ENCODE assay signal across 21 cellular contexts in genomic region chr3:32630266-32630665, GRCh38. TPM values are rescaled to one million over a fixed set of nuclear protein-coding genes. Genes with fewer than 3 reads are reported as not detected.
DNase-seq lines count a peak whose midpoint lies in the region; ATAC-seq, FAIRE-seq and TF ChIP-seq lines count a peak whose summit lies in the region.
"Had no signal": no experiment of that assay in that cellular context is flagged by ENCODE, and none has a peak within 500 bp of the region (broad histone marks: within the 10 kb centered on the region; RNA-seq: fewer than 3 reads in every experiment).

No MANE protein-coding gene starts in this region.

- H3K9me3 Mint-ChIP-seq in naive thymus-derived CD4-positive, alpha-beta T cell, result peaks cover 0 to 2% (median 0%) of the 10 kb centered on the region in 11 donors
- H3K9me3 Mint-ChIP-seq: CD4-positive, alpha-beta T cell; central memory CD8-positive, alpha-beta T cell had no signal

- TF ChIP-seq EP300 in A549 (IDR thresholded peaks at IDR 0.05) (no peak), suprapubic skin (IDR thresholded peaks at IDR 0.05) (no peak)

- H3K27ac Mint-ChIP-seq in naive thymus-derived CD4-positive, alpha-beta T cell, result no peak overlapping the region
- H3K27ac Mint-ChIP-seq: CD4-positive, alpha-beta T cell; nephron; T-helper 17 cell had no signal

- no peaks in the 10 kb centered on the region for H4K20me1 ChIP-seq in mammary epithelial cell (ENCODE audit: insufficient read depth, low read length)

- H2AFZ ChIP-seq in mammary epithelial cell (ENCODE audit: low read depth, low read length), result no peak overlapping the region

- H3K4me3 Mint-ChIP-seq in naive thymus-derived CD4-positive, alpha-beta T cell, result no peak overlapping the region
- H3K4me3 Mint-ChIP-seq: CD4-positive, alpha-beta T cell; central memory CD8-positive, alpha-beta T cell; nephron; T-helper 17 cell had no signal

- ATAC-seq in A549 (peak; percentile 77 to 80; a peak in 5 of 6 replicates), GM19455 (IDR thresholded peaks at IDR 0.05; ENCODE audit: unreplicated experiment) (no peak)
- ATAC-seq in naive thymus-derived CD4-positive, alpha-beta T cell, result no peak
- ATAC-seq: T-helper 17 cell had no signal

- dilution Hi-C loops in mammary epithelial cell (cut with HindIII; ENCODE audit: low sequenced_read_pairs), result no loop called here

- BruUV-seq in mammary epithelial cell (replicated peaks; lab: Mats Ljungman, UMichigan), result no TSS peak

- WGBS in A549 (ENCODE audit: missing lambda C conversion rate), result 79% methylated on average over 1 of the region's 1 CpG
- 100% methylated on average over 1 of the region's 1 CpG for WGBS in mammary epithelial cell (ENCODE audit: low coverage, missing lambda C conversion rate)
- 77% methylated on average over 1 of the region's 1 CpG for WGBS in suprapubic skin

- no peaks in the 10 kb centered on the region for H3K36me3 Mint-ChIP-seq in naive thymus-derived CD4-positive, alpha-beta T cell

- H3K9ac ChIP-seq in mammary epithelial cell (ENCODE audit: insufficient read depth, low read length), result no peak overlapping the region
- H3K9ac ChIP-seq: KMS-11 had no signal

- POLR2A ChIA-PET in A549 (lab: Yijun Ruan, JAX), result no interaction called here
- POLR2A ChIA-PET in naive thymus-derived CD4-positive, alpha-beta T cell (lab: Charles Lee), result no interaction called here

- intact Hi-C loops in mammary epithelial cell (cut with micrococcal nuclease), result no loop called here
- intact Hi-C loops in naive thymus-derived CD4-positive, alpha-beta T cell (cut with micrococcal nuclease), result no loop called here

- H3K27me3 ChIP-seq in mammary epithelial cell (ENCODE audit: insufficient read depth, low read length) (no peaks in the 10 kb centered on the region), suprapubic skin (no peaks in the 10 kb centered on the region), Peyer's patch (no peaks in the 10 kb centered on the region)
- no peaks in the 10 kb centered on the region for H3K27me3 ChIP-seq in naive thymus-derived CD4-positive, alpha-beta T cell (ENCODE audit: control insufficient read depth in 2 of 2, insufficient read depth in 2 of 2, low read length in 2 of 2)
- H3K27me3 ChIP-seq: SJCRH30, vagina had no signal

- DNase-seq in A549 (ENCODE audit: low read depth in 1 of 2, low spot score in 1 of 2), result peak; percentile 19 to 28
- peak; percentile 4 for DNase-seq in HPDE6-E6E7 (ENCODE audit: extremely low spot score)
- DNase-seq in mammary epithelial cell, result peak; percentile 80
- DNase-seq in kidney glomerular epithelial cell (lab: John Stamatoyannopoulos, UW), result peak; percentile 8
- no peak for DNase-seq in naive thymus-derived CD4-positive, alpha-beta T cell
- no peak for DNase-seq in suprapubic skin (ENCODE audit: low spot score in 2 of 2)
- DNase-seq in Peyer's patch, result no peak
- DNase-seq: CD4-positive, alpha-beta T cell; DMS79; esophagus squamous epithelium; NCI-H526 treated with DMSO at 0.1 percent for 48 hours; SJCRH30; stimulated activated CD4-positive, alpha-beta T cell treated with anti-CD3 and anti-CD28 coated beads, Interleukin-4, amount 100 ng/mL, for 24 hours; T-helper 17 cell had no signal

- H3K36me3 ChIP-seq in mammary epithelial cell (ENCODE audit: insufficient read depth, low read length) (no peaks in the 10 kb centered on the region), suprapubic skin (no peaks in the 10 kb centered on the region), Peyer's patch (no peaks in the 10 kb centered on the region)
- no peaks in the 10 kb centered on the region for H3K36me3 ChIP-seq in naive thymus-derived CD4-positive, alpha-beta T cell (ENCODE audit: control insufficient read depth in 2 of 3, insufficient read depth in 3 of 3, low read length in 3 of 3)
- H3K36me3 ChIP-seq: esophagus squamous epithelium, SJCRH30, vagina had no signal

- no peaks in the 10 kb centered on the region for H3K9me3 ChIP-seq in A549
- H3K9me3 ChIP-seq in mammary epithelial cell (replicated peaks; ENCODE audit: insufficient read depth, low read length), result no peaks in the 10 kb centered on the region
- H3K9me3 ChIP-seq in naive thymus-derived CD4-positive, alpha-beta T cell (ENCODE audit: control insufficient read depth in 2 of 3, low read length in 3 of 3), result no peaks in the 10 kb centered on the region
- H3K9me3 ChIP-seq in suprapubic skin, result no peaks in the 10 kb centered on the region
- H3K9me3 ChIP-seq in Peyer's patch, result no peaks in the 10 kb centered on the region
- H3K9me3 ChIP-seq: esophagus squamous epithelium, SJCRH30, vagina had no signal

- H3K27me3 Mint-ChIP-seq in naive thymus-derived CD4-positive, alpha-beta T cell, result peaks cover 5 to 11% (median 9%) of the 10 kb centered on the region in 5 donors

- H3K4me3 ChIP-seq in A549 (no peak overlapping the region), mammary epithelial cell (replicated peaks in 1 of 3; ENCODE audit: insufficient read depth in 1 of 3, low read depth in 2 of 3, low read length in 3 of 3) (no peak overlapping the region), suprapubic skin (no peak overlapping the region), Peyer's patch (no peak overlapping the region)
- no peak overlapping the region for H3K4me3 ChIP-seq in naive thymus-derived CD4-positive, alpha-beta T cell (ENCODE audit: low read length)
- H3K4me3 ChIP-seq: esophagus squamous epithelium, SJCRH30, vagina had no signal

- H3K4me1 Mint-ChIP-seq in naive thymus-derived CD4-positive, alpha-beta T cell, result no peaks in the 10 kb centered on the region
- H3K4me1 Mint-ChIP-seq: central memory CD8-positive, alpha-beta T cell; nephron; T-helper 17 cell had no signal

- CTCF ChIA-PET in A549 (lab: Yijun Ruan, JAX), result no interaction called here
- CTCF ChIA-PET in mammary epithelial cell (lab: Charles Lee; ENCODE audit: low non-redundant PET), result no interaction called here
- CTCF ChIA-PET in naive thymus-derived CD4-positive, alpha-beta T cell (lab: Charles Lee), result no interaction called here

- no peak for TF ChIP-seq RAD21 in A549 (conservative IDR thresholded peaks at IDR 0.05 in 1 of 2, IDR thresholded peaks at IDR 0.05 in 1 of 2)

- H3K4me1 ChIP-seq in A549 (peaks cover 16% of the 10 kb centered on the region), mammary epithelial cell (ENCODE audit: insufficient read depth, low read length) (no peaks in the 10 kb centered on the region), suprapubic skin (peaks cover 6% of the 10 kb centered on the region), Peyer's patch (no peaks in the 10 kb centered on the region)
- no peaks in the 10 kb centered on the region for H3K4me1 ChIP-seq in naive thymus-derived CD4-positive, alpha-beta T cell (ENCODE audit: control insufficient read depth in 2 of 2, insufficient read depth in 2 of 2, low read length in 2 of 2)
- H3K4me1 ChIP-seq: vagina had no signal

- FAIRE-seq in A549 (lab: Jason Lieb, UNC), result no peak
- FAIRE-seq: islet of Langerhans had no signal

- TF ChIP-seq CTCF in A549 (IDR thresholded peaks at IDR 0.05) (no peak), mammary epithelial cell (conservative IDR thresholded peaks at IDR 0.05 in 1 of 2, IDR thresholded peaks at IDR 0.05 in 1 of 2; ENCODE audit: extremely low read depth in 1 of 2, insufficient read depth in 1 of 2, low read depth in 1 of 2, low read length in 2 of 2) (no peak), suprapubic skin (IDR thresholded peaks at IDR 0.05) (no peak), Peyer's patch (IDR thresholded peaks at IDR 0.05) (no peak)

- H3K79me2 ChIP-seq in mammary epithelial cell (ENCODE audit: insufficient read depth, low read length), result no peaks in the 10 kb centered on the region

- no peak for TF ChIP-seq POLR2A in A549 (IDR thresholded peaks at IDR 0.05; ENCODE audit: low read length)
- TF ChIP-seq POLR2A in suprapubic skin (IDR thresholded peaks at IDR 0.05), result no peak
- TF ChIP-seq POLR2A in Peyer's patch (IDR thresholded peaks at IDR 0.05), result no peak

- H3K4me2 ChIP-seq in A549, result peak overlapping the region; percentile 60
- H3K4me2 ChIP-seq in mammary epithelial cell (ENCODE audit: insufficient read depth, low read depth, low read length), result no peak overlapping the region
- H3K4me2 ChIP-seq: KMS-11 had no signal

- H3K27ac ChIP-seq in A549, result no peak overlapping the region
- H3K27ac ChIP-seq in mammary epithelial cell (ENCODE audit: insufficient read depth, low read depth, low read length), result no peak overlapping the region
- H3K27ac ChIP-seq in naive thymus-derived CD4-positive, alpha-beta T cell (ENCODE audit: low read depth, low read length), result no peak overlapping the region
- H3K27ac ChIP-seq in suprapubic skin, result no peak overlapping the region
- no peak overlapping the region for H3K27ac ChIP-seq in Peyer's patch
- H3K27ac ChIP-seq: esophagus squamous epithelium, KMS-11, SJCRH30, vagina, VCaP had no signal

- in situ Hi-C loops in mammary epithelial cell (cut with MboI; ENCODE audit: low sequenced_read_pairs in 2 of 2), result no loop called here

RNA-seq across cellular contexts. Expression of gene CNOT10, which starts 54.7 kb away (rescaled TPM):
- polyA plus RNA-seq in A549 (2011; rRNA removed) (38.7 and 43.2 TPM in 2 replicates), A549 (2017; fragmentation: RNase III; extraction: RNeasy Plus Mini Kit Qiagen cat#74134 plus additional on column Dnase treatment) (23.6 to 28.7 TPM (median 25.6 TPM) in 3 replicates), mammary epithelial cell (25.0 TPM)
- polyA plus RNA-seq in A549 (2012; cell fraction: cytosol; rRNA removed), result 21.5 and 25.6 TPM in 2 replicates
- polyA plus RNA-seq in A549 (2012; cell fraction: nucleus; rRNA removed), result 16.0 and 27.5 TPM in 2 replicates
- polyA minus RNA-seq in A549 (2011; rRNA and poly(A)+ RNA removed), result 25.5 and 26.6 TPM in 2 replicates
- total RNA-seq in mammary epithelial cell (10 to 100 TPM; 21.3 to 31.6 TPM), suprapubic skin (10 to 100 TPM; 22.9 to 49.2 (median 28.4) TPM), Peyer's patch (10 to 100 TPM; 22.8 to 46.3 (median 31.5) TPM)
- polyA minus RNA-seq in mammary epithelial cell, result 25.3 TPM
- 10 to 100 TPM; 37.9 to 69.4 (median 46.9) TPM for total RNA-seq in naive thymus-derived CD4-positive, alpha-beta T cell
- 10 to 100 TPM; 31.4 to 46.5 TPM for polyA plus RNA-seq in naive thymus-derived CD4-positive, alpha-beta T cell

RNA-seq across cellular contexts. Expression of gene DYNC1LI1, which starts 59.6 kb away (rescaled TPM):
- polyA plus RNA-seq in A549 (2011; rRNA removed) (42.8 and 66.9 TPM in 2 replicates), A549 (2017; fragmentation: RNase III; extraction: RNeasy Plus Mini Kit Qiagen cat#74134 plus additional on column Dnase treatment) (42.0 to 45.2 TPM (median 42.6 TPM) in 3 replicates), mammary epithelial cell (20.8 TPM)
- 17.9 and 20.3 TPM in 2 replicates for polyA plus RNA-seq in A549 (2012; cell fraction: cytosol; rRNA removed)
- polyA plus RNA-seq in A549 (2012; cell fraction: nucleus; rRNA removed), result 17.7 and 18.1 TPM in 2 replicates
- polyA minus RNA-seq in A549 (2011; rRNA and poly(A)+ RNA removed), result 11.5 and 16.5 TPM in 2 replicates
- total RNA-seq in mammary epithelial cell (10 to 100 TPM; 30.2 to 43.8 TPM), suprapubic skin (10 to 100 TPM; 63.7 to 86.0 (median 69.7) TPM), Peyer's patch (10 to 100 TPM; 15.3 to 26.4 (median 19.4) TPM)
- polyA minus RNA-seq in mammary epithelial cell, result 23.3 TPM
- total RNA-seq in naive thymus-derived CD4-positive, alpha-beta T cell, result 10 to 100 TPM; 26.1 to 28.5 (median 27.5) TPM
- polyA plus RNA-seq in naive thymus-derived CD4-positive, alpha-beta T cell, result 10 to 100 TPM; 17.9 to 21.2 TPM

Comparison
In these comparisons a context has a peak if more than half of its experiments do, and no peak if none do; other contexts are left out.
1. ATAC-seq: peak in A549 (2 of 2); none in naive thymus-derived CD4-positive, alpha-beta T cell (single experiment) and GM19455 (single experiment).
2. DNase-seq: peak in A549 (2 of 2), HPDE6-E6E7 (single experiment), mammary epithelial cell (single experiment) and kidney glomerular epithelial cell (single experiment); none in naive thymus-derived CD4-positive, alpha-beta T cell (0 of 9), suprapubic skin (0 of 2) and Peyer's patch (0 of 3).